Comparison of ENCODE assay signal across 1 cellular context in the genomic region with DNA sequence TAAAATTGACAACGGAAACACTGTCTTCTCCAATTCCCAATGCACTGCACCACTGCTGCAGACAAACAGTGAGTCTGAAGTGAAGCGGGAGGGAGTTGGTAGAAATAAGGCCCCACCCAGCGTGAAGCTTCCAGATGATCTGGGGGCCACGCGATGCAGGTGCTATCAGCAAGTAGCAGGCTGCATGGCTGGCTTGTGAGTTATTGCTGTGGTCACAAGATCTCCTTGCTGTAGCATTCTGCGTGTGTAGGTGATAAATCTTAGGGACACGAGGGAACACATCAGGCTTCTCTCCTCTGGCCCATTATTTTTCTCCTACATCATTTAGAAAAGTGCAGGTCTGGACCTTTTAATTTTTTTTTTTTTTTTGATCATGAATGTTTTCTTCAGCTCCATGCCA.
TF ChIP-seq lines count a peak whose summit lies in the region.

No MANE protein-coding gene starts in this region.

TF ChIP-seq in K562, 482 proteins besides CTCF, POLR2A, EP300 and RAD21 (continued from another document and continues in another):
- TF ChIP-seq JUN (IDR thresholded peaks at IDR 0.05; ENCODE audit: borderline replicate concordance, low read depth, low read length): peak; percentile 64; the same call in 1 of the 2 replicates
- no peak for TF ChIP-seq JUN (CRISPR knock-in tag; IDR thresholded peaks at IDR 0.05; ENCODE audit: borderline replicate concordance)
- peak; percentile 91 for TF ChIP-seq MYC (IDR thresholded peaks at IDR 0.05; ENCODE audit: low read depth, low read length)
- TF ChIP-seq MYC (CRISPR knock-in tag; IDR thresholded peaks at IDR 0.05; ENCODE audit: borderline replicate concordance, low read depth): no peak
- TF ChIP-seq, protein P1, sequence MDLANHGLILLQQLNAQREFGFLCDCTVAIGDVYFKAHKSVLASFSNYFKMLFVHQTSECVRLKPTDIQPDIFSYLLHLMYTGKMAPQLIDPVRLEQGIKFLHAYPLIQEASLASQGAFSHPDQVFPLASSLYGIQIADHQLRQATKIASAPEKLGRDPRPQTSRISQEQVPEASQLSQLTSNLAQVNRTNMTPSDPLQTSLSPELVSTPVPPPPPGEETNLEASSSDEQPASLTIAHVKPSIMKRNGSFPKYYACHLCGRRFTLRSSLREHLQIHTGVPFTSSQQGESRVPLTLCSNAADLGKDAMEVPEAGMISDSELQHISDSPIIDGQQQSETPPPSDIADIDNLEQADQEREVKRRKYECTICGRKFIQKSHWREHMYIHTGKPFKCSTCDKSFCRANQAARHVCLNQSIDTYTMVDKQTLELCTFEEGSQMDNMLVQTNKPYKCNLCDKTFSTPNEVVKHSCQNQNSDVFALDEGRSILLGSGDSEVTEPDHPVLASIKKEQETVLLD (IDR thresholded peaks at IDR 0.05): peak; percentile 64; the same call in 1 of the 2 replicates
- TF ChIP-seq FOXK2 (conservative IDR thresholded peaks at IDR 0.05 in 1 of 2, IDR thresholded peaks at IDR 0.05 in 1 of 2; ENCODE audit: low read depth in 2 of 2): peak; percentile 78 to 90
- peak; percentile 91 to 96 for TF ChIP-seq ARNT (IDR thresholded peaks at IDR 0.05)
- peak; percentile 57; the same call in 1 of the 2 replicates for TF ChIP-seq ILF3 (IDR thresholded peaks at IDR 0.05; ENCODE audit: borderline replicate concordance)
- TF ChIP-seq TBP (optimal IDR thresholded peaks at IDR 0.05; ENCODE audit: low read depth, low read length): peak; percentile 46
- TF ChIP-seq, protein P2, sequence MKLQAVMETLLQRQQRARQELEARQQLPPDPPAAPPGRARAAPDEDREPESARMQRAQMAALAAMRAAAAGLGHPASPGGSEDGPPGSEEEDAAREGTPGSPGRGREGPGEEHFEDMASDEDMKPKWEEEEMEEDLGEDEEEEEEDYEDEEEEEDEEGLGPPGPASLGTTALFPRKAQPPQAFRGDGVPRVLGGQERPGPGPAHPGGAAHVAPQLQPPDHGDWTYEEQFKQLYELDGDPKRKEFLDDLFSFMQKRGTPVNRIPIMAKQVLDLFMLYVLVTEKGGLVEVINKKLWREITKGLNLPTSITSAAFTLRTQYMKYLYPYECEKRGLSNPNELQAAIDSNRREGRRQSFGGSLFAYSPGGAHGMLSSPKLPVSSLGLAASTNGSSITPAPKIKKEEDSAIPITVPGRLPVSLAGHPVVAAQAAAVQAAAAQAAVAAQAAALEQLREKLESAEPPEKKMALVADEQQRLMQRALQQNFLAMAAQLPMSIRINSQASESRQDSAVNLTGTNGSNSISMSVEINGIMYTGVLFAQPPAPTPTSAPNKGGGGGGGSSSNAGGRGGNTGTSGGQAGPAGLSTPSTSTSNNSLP (IDR thresholded peaks at IDR 0.05; ENCODE audit: borderline replicate concordance, low read depth, low read length): peak; percentile 88; the same call in 1 of the 2 replicates
- peak; percentile 80; the same call in 1 of the 2 replicates for TF ChIP-seq HMG20A (CRISPR knock-in tag; conservative IDR thresholded peaks at IDR 0.05)
- TF ChIP-seq ZNF41 (CRISPR knock-in tag; conservative IDR thresholded peaks at IDR 0.05): no peak
- TF ChIP-seq HOXB6 (CRISPR knock-in tag; IDR thresholded peaks at IDR 0.05; ENCODE audit: borderline replicate concordance): no peak
- peak; percentile 99 for TF ChIP-seq GATA2 (CRISPR knock-in tag; IDR thresholded peaks at IDR 0.05)
- TF ChIP-seq POLR2AphosphoS5 (IDR thresholded peaks at IDR 0.05; ENCODE audit: control insufficient read depth, insufficient read depth, low read depth, low read length): peak; percentile 96
- TF ChIP-seq NR4A1 (CRISPR knock-in tag; IDR thresholded peaks at IDR 0.05): no peak
- peak; percentile 85; the same call in 1 of the 2 replicates for TF ChIP-seq NR4A1 (tag; IDR thresholded peaks at IDR 0.05)
- TF ChIP-seq, protein P3, sequence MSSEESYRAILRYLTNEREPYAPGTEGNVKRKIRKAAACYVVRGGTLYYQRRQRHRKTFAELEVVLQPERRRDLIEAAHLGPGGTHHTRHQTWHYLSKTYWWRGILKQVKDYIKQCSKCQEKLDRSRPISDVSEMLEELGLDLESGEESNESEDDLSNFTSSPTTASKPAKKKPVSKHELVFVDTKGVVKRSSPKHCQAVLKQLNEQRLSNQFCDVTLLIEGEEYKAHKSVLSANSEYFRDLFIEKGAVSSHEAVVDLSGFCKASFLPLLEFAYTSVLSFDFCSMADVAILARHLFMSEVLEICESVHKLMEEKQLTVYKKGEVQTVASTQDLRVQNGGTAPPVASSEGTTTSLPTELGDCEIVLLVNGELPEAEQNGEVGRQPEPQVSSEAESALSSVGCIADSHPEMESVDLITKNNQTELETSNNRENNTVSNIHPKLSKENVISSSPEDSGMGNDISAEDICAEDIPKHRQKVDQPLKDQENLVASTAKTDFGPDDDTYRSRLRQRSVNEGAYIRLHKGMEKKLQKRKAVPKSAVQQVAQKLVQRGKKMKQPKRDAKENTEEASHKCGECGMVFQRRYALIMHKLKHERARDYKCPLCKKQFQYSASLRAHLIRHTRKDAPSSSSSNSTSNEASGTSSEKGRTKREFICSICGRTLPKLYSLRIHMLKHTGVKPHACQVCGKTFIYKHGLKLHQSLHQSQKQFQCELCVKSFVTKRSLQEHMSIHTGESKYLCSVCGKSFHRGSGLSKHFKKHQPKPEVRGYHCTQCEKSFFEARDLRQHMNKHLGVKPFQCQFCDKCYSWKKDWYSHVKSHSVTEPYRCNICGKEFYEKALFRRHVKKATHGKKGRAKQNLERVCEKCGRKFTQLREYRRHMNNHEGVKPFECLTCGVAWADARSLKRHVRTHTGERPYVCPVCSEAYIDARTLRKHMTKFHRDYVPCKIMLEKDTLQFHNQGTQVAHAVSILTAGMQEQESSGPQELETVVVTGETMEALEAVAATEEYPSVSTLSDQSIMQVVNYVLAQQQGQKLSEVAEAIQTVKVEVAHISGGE (CRISPR knock-in tag; IDR thresholded peaks at IDR 0.05): peak in 1 of 3 experiments; percentile 66; a peak in 2 of 6 replicates
- TF ChIP-seq, protein P4, sequence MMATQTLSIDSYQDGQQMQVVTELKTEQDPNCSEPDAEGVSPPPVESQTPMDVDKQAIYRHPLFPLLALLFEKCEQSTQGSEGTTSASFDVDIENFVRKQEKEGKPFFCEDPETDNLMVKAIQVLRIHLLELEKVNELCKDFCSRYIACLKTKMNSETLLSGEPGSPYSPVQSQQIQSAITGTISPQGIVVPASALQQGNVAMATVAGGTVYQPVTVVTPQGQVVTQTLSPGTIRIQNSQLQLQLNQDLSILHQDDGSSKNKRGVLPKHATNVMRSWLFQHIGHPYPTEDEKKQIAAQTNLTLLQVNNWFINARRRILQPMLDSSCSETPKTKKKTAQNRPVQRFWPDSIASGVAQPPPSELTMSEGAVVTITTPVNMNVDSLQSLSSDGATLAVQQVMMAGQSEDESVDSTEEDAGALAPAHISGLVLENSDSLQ (IDR thresholded peaks at IDR 0.05): peak; percentile 95
- no peak for TF ChIP-seq KAT2B (IDR thresholded peaks at IDR 0.05; ENCODE audit: low read depth, low read length)
- TF ChIP-seq CREM (IDR thresholded peaks at IDR 0.05; ENCODE audit: low read depth): peak; percentile 91
- no peak for TF ChIP-seq ZNF79 (CRISPR knock-in tag; IDR thresholded peaks at IDR 0.05; ENCODE audit: low read depth)
- TF ChIP-seq SREBF2 (CRISPR knock-in tag; IDR thresholded peaks at IDR 0.05): no peak
- TF ChIP-seq L3MBTL2 (IDR thresholded peaks at IDR 0.05): peak; percentile 84
- peak; percentile 91 for TF ChIP-seq HDAC3 (IDR thresholded peaks at IDR 0.05; ENCODE audit: borderline replicate concordance, partially characterized antibody)
- TF ChIP-seq RCOR1 (IDR thresholded peaks at IDR 0.05; ENCODE audit: borderline replicate concordance in 1 of 2, low read depth in 2 of 2, low read length in 2 of 2): peak; percentile 87 to 97; a peak in 3 of 4 replicates
- TF ChIP-seq, protein P5, sequence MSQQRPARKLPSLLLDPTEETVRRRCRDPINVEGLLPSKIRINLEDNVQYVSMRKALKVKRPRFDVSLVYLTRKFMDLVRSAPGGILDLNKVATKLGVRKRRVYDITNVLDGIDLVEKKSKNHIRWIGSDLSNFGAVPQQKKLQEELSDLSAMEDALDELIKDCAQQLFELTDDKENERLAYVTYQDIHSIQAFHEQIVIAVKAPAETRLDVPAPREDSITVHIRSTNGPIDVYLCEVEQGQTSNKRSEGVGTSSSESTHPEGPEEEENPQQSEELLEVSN (IDR thresholded peaks at IDR 0.05; ENCODE audit: borderline replicate concordance in 1 of 2, extremely low read depth in 1 of 2, insufficient read depth in 1 of 2, insufficient read length in 1 of 2, low read depth in 1 of 2, low read length in 1 of 2, poor library complexity in 1 of 2, severe bottlenecking in 1 of 2): peak; percentile 68 to 69
- TF ChIP-seq C11orf30 (IDR thresholded peaks at IDR 0.05; ENCODE audit: low read depth): no peak
- peak; percentile 55; the same call in 1 of the 2 replicates for TF ChIP-seq EZH2 (IDR thresholded peaks at IDR 0.05; ENCODE audit: borderline replicate concordance, low read depth, low read length)
- peak; percentile 50 for TF ChIP-seq PHF20 (IDR thresholded peaks at IDR 0.05; ENCODE audit: partially characterized antibody)
- peak; percentile 97 for TF ChIP-seq SMARCE1 (IDR thresholded peaks at IDR 0.05)
- peak; percentile 99 for TF ChIP-seq BHLHE40 (IDR thresholded peaks at IDR 0.05; ENCODE audit: low read length)
- peak; percentile 54; the same call in 1 of the 2 replicates for TF ChIP-seq ZNF175 (CRISPR knock-in tag; IDR thresholded peaks at IDR 0.05; ENCODE audit: low read depth)
- TF ChIP-seq EHMT2 (IDR thresholded peaks at IDR 0.05): peak; percentile 19; the same call in 1 of the 2 replicates
- peak; percentile 99 for TF ChIP-seq ARID1B (IDR thresholded peaks at IDR 0.05)
- no peak for TF ChIP-seq ZNF668 (CRISPR knock-in tag; IDR thresholded peaks at IDR 0.05)
- no peak for TF ChIP-seq POLR3G (IDR thresholded peaks at IDR 0.05; ENCODE audit: extremely low read depth, insufficient read length, insufficient replicate concordance)
- TF ChIP-seq ZNF143 (CRISPR knock-in tag; IDR thresholded peaks at IDR 0.05): no peak
- TF ChIP-seq CHD2 (IDR thresholded peaks at IDR 0.05; ENCODE audit: low read depth, low read length): peak; percentile 53
- peak; percentile 96 for TF ChIP-seq RUNX1 (IDR thresholded peaks at IDR 0.05; ENCODE audit: low read depth)
- TF ChIP-seq, protein P6, sequence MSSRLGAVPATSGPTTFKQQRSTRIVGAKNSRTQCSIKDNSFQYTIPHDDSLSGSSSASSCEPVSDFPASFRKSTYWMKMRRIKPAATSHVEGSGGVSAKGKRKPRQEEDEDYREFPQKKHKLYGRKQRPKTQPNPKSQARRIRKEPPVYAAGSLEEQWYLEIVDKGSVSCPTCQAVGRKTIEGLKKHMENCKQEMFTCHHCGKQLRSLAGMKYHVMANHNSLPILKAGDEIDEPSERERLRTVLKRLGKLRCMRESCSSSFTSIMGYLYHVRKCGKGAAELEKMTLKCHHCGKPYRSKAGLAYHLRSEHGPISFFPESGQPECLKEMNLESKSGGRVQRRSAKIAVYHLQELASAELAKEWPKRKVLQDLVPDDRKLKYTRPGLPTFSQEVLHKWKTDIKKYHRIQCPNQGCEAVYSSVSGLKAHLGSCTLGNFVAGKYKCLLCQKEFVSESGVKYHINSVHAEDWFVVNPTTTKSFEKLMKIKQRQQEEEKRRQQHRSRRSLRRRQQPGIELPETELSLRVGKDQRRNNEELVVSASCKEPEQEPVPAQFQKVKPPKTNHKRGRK (tag; IDR thresholded peaks at IDR 0.05): no peak
- TF ChIP-seq SIN3B (IDR thresholded peaks at IDR 0.05; ENCODE audit: low read depth): no peak
- TF ChIP-seq, protein P7, sequence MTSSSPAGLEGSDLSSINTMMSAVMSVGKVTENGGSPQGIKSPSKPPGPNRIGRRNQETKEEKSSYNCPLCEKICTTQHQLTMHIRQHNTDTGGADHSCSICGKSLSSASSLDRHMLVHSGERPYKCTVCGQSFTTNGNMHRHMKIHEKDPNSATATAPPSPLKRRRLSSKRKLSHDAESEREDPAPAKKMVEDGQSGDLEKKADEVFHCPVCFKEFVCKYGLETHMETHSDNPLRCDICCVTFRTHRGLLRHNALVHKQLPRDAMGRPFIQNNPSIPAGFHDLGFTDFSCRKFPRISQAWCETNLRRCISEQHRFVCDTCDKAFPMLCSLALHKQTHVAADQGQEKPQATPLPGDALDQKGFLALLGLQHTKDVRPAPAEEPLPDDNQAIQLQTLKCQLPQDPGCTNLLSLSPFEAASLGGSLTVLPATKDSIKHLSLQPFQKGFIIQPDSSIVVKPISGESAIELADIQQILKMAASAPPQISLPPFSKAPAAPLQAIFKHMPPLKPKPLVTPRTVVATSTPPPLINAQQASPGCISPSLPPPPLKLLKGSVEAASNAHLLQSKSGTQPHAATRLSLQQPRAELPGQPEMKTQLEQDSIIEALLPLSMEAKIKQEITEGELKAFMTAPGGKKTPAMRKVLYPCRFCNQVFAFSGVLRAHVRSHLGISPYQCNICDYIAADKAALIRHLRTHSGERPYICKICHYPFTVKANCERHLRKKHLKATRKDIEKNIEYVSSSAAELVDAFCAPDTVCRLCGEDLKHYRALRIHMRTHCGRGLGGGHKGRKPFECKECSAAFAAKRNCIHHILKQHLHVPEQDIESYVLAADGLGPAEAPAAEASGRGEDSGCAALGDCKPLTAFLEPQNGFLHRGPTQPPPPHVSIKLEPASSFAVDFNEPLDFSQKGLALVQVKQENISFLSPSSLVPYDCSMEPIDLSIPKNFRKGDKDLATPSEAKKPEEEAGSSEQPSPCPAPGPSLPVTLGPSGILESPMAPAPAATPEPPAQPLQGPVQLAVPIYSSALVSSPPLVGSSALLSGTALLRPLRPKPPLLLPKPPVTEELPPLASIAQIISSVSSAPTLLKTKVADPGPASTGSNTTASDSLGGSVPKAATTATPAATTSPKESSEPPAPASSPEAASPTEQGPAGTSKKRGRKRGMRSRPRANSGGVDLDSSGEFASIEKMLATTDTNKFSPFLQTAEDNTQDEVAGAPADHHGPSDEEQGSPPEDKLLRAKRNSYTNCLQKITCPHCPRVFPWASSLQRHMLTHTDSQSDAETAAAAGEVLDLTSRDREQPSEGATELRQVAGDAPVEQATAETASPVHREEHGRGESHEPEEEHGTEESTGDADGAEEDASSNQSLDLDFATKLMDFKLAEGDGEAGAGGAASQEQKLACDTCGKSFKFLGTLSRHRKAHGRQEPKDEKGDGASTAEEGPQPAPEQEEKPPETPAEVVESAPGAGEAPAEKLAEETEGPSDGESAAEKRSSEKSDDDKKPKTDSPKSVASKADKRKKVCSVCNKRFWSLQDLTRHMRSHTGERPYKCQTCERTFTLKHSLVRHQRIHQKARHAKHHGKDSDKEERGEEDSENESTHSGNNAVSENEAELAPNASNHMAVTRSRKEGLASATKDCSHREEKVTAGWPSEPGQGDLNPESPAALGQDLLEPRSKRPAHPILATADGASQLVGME (CRISPR knock-in tag; IDR thresholded peaks at IDR 0.05): no peak
- TF ChIP-seq PHF8 (IDR thresholded peaks at IDR 0.05; ENCODE audit: borderline replicate concordance, low read length): no peak
- TF ChIP-seq JUNB (CRISPR knock-in tag; conservative IDR thresholded peaks at IDR 0.05): no peak
- TF ChIP-seq EGR1 (conservative IDR thresholded peaks at IDR 0.05): peak; percentile 53
- no peak for TF ChIP-seq ELF2 (CRISPR knock-in tag; IDR thresholded peaks at IDR 0.05)
- no peak for TF ChIP-seq ZNF12 (CRISPR knock-in tag; IDR thresholded peaks at IDR 0.05)
- peak; percentile 88 for TF ChIP-seq TAF9B (IDR thresholded peaks at IDR 0.05; ENCODE audit: partially characterized antibody)
